In genomic region chr10:96770987-96771386, GRCh38 we compare ENCODE assay signal across 32 cellular contexts. TPM values are rescaled to one million over a fixed set of nuclear protein-coding genes. Genes with fewer than 3 reads are reported as not detected.
DNase-seq lines count a peak whose midpoint lies in the region; ATAC-seq, FAIRE-seq and TF ChIP-seq lines count a peak whose summit lies in the region.
"Had no signal": no experiment of that assay in that cellular context is flagged by ENCODE, and none has a peak within 500 bp of the region (broad histone marks: within the 10 kb centered on the region; RNA-seq: fewer than 3 reads in every experiment).

No MANE protein-coding gene starts in this region.

- no peaks in the 10 kb centered on the region for H3K79me2 ChIP-seq in GM12878 (ENCODE audit: control insufficient read depth, insufficient read depth, low read length)

- SMC1A ChIA-PET in GM12878 (lab: Charles Lee; ENCODE audit: uncharacterized antibody, unreplicated experiment) = interaction anchor here (0.9 to 1.3 kb wide), 2 partner anchors 13 to 254 kb away, joined by 3 to 6 read pairs; no protein-coding TSS in a partner anchor

- H2AFZ ChIP-seq in GM12878 (ENCODE audit: control insufficient read depth, low read depth, low read length) = no peak overlapping the region

- RAD21 ChIA-PET in GM12878 (lab: Charles Lee; ENCODE audit: unreplicated experiment) = interaction anchor here (1.0 to 1.3 kb wide), 2 partner anchors 54 to 266 kb away, joined by 3 read pairs; no protein-coding TSS in a partner anchor

- TF ChIP-seq RAD21 in GM12878 (IDR thresholded peaks at IDR 0.05; ENCODE audit: insufficient read depth, low read depth, low read length) = no peak

- peaks cover 6% of the 10 kb centered on the region for H3K9me3 ChIP-seq in GM12878 (replicated peaks; ENCODE audit: control insufficient read depth, insufficient read depth, low read length)
- H3K9me3 ChIP-seq: BE2C had no signal

- H4K20me1 ChIP-seq in GM12878 (ENCODE audit: control insufficient read depth, insufficient read depth) = no peaks in the 10 kb centered on the region
- H4K20me1 ChIP-seq: BLaER1 had no signal

- intact Hi-C loops in GM12878 (cut with micrococcal nuclease; ENCODE audit: unreplicated experiment) = no loop called here

- TF ChIP-seq CTCF in GM12878 (IDR thresholded peaks at IDR 0.05 in 2 of 3, conservative IDR thresholded peaks at IDR 0.05 in 1 of 3; ENCODE audit: control insufficient read depth in 2 of 3, extremely low read depth in 1 of 3, insufficient read depth in 1 of 3, low read depth in 3 of 3, low read length in 3 of 3) (no peak), GM10248 (IDR thresholded peaks at IDR 0.05; ENCODE audit: control extremely low read depth, extremely low read depth, low read depth, missing control alignments) (no peak)

- no TSS peak for BruUV-seq in GM12878 (replicated peaks; lab: Mats Ljungman, UMichigan)

- no peaks in the 10 kb centered on the region for H3K36me3 ChIP-seq in GM12878 (ENCODE audit: control insufficient read depth in 2 of 2, insufficient read depth in 2 of 2, low read length in 1 of 2)
- H3K36me3 ChIP-seq: BE2C had no signal

- ATAC-seq in HG02610 (IDR thresholded peaks at IDR 0.05; ENCODE audit: unreplicated experiment) (peak; percentile 46), GM12878 (no peak)
- ATAC-seq: A549; CD8-positive, alpha-beta T cell had no signal

- TF ChIP-seq EP300 in GM12878 (IDR thresholded peaks at IDR 0.05; ENCODE audit: borderline replicate concordance in 1 of 2, control insufficient read depth in 1 of 2, low read depth in 2 of 2, low read length in 2 of 2) = no peak

- in situ Hi-C loops in GM12878 (cut with MboI) = no loop called here

- no peaks in the 10 kb centered on the region for H3K4me1 ChIP-seq in GM12878 (ENCODE audit: control insufficient read depth, insufficient read depth, low read length)
- H3K4me1 ChIP-seq: A549, BE2C, Caco-2 had no signal

- WGBS in GM12878 (ENCODE audit: insufficient coverage, insufficient replicate concordance, low lambda C conversion rate, missing lambda C conversion rate) = 5% methylated on average over 1 of the region's 1 CpG

- POLR2A ChIA-PET in GM12878 (lab: Charles Lee) (interaction anchor here (0.7 kb wide), 1 partner anchor 451 kb away, joined by 3 read pairs; no protein-coding TSS in a partner anchor), GM10248 (lab: Yijun Ruan, JAX) (no interaction called here)

- no peak overlapping the region for H3K4me2 ChIP-seq in GM12878 (ENCODE audit: control insufficient read depth, insufficient read depth)
- H3K4me2 ChIP-seq: A549; BLaER1; BLaER1 treated with 17β-estradiol and CSF1 and Interleukin-3, amounts not matched to agents 10 nM and 100 nM had no signal

- no peak overlapping the region for H3K4me3 ChIP-seq in GM12878
- H3K4me3 ChIP-seq: A549; BLaER1; BLaER1 treated with 17β-estradiol and CSF1 and Interleukin-3, amounts not matched to agents 10 nM and 100 nM had no signal

- DNase-seq in GM12891 (ENCODE audit: insufficient read length, low spot score) (no peak), GM12878 (ENCODE audit: low read depth, low spot score) (no peak), DMS153 (lab: John Stamatoyannopoulos, UW) (no peak), KG1 (lab: John Stamatoyannopoulos, UW) (no peak), GM10248 (ENCODE audit: extremely low spot score) (no peak)
- DNase-seq: 8988T; ACHN; AML-193; BE2C; C1 segment of cervical spinal cord; Caco-2; Calu3; CD4-positive, alpha-beta memory T cell; CD4-positive, alpha-beta T cell; CD4-positive, CD25-positive, alpha-beta regulatory T cell; CD8-positive, alpha-beta memory T cell; CD8-positive, alpha-beta T cell; COR-L47; DMS 273 treated with DMSO at 0.1 percent for 48 hours; DMS53; DMS79; DMS79 treated with DMSO at 0.1 percent for 48 hours; DND-41; EL had no signal

- H3K9ac ChIP-seq in GM12878 (ENCODE audit: control insufficient read depth, insufficient read depth, low read length) = no peak overlapping the region
- H3K9ac ChIP-seq: BLaER1; BLaER1 treated with 17β-estradiol and CSF1 and Interleukin-3, amounts not matched to agents 10 nM and 100 nM had no signal

- TF ChIP-seq POLR2A in GM12891 (IDR thresholded peaks at IDR 0.05; ENCODE audit: low read depth, low read length) (no peak), GM12878 (IDR thresholded peaks at IDR 0.05; ENCODE audit: low read depth, low read length) (no peak)

- CTCF ChIA-PET in GM12878 (lab: Yijun Ruan, JAX) (interaction anchor here (0.9 to 1.3 kb wide), 4 partner anchors 56 to 130 kb away, joined by 3 to 7 read pairs (median 4); no protein-coding TSS in a partner anchor), GM10248 (lab: Yijun Ruan, JAX) (interaction anchor here (0.8 to 1.6 kb wide), 7 partner anchors 10 to 426 kb away, joined by 3 to 6 read pairs (median 3); no protein-coding TSS in a partner anchor)

- H3K27me3 ChIP-seq in GM12878 (replicated peaks in 1 of 2; ENCODE audit: control insufficient read depth in 2 of 2, insufficient read depth in 2 of 2, low read length in 1 of 2) = no peaks in the 10 kb centered on the region
- H3K27me3 ChIP-seq: BE2C; BLaER1; BLaER1 treated with 17β-estradiol and CSF1 and Interleukin-3, amounts not matched to agents 10 nM and 100 nM had no signal

- no peak overlapping the region for H3K27ac ChIP-seq in GM12878 (ENCODE audit: control insufficient read depth, insufficient read depth)
- H3K27ac ChIP-seq: 22Rv1; A549; BLaER1; BLaER1 treated with 17β-estradiol and CSF1 and Interleukin-3, amounts not matched to agents 10 nM and 100 nM; C4-2B had no signal

- peak; percentile 70 for FAIRE-seq in GM12891 (lab: Jason Lieb, UNC)
- FAIRE-seq in GM12878 (lab: Jason Lieb, UNC) = no peak
- FAIRE-seq: A204.1, A549, D721Med had no signal

TF ChIP-seq in GM12891, 5 proteins besides CTCF, POLR2A, EP300 and RAD21:
- TF ChIP-seq PAX5 (IDR thresholded peaks at IDR 0.05; ENCODE audit: insufficient read depth, low read length, severe bottlenecking) (no peak), SPI1 (IDR thresholded peaks at IDR 0.05; ENCODE audit: low read depth, low read length) (no peak), POLR2AphosphoS5 (IDR thresholded peaks at IDR 0.05; ENCODE audit: low read depth, low read length) (no peak), POU2F2 (IDR thresholded peaks at IDR 0.05; ENCODE audit: low read depth, low read length) (no peak), TAF1 (IDR thresholded peaks at IDR 0.05; ENCODE audit: low read depth, low read length) (no peak)

TF ChIP-seq in GM12878, 131 proteins besides CTCF, POLR2A, EP300 and RAD21 (continues in another document):
- TF ChIP-seq TAF1 (IDR thresholded peaks at IDR 0.05; ENCODE audit: borderline replicate concordance, low read depth, low read length) (no peak), PBX3 (IDR thresholded peaks at IDR 0.05; ENCODE audit: insufficient replicate concordance, low read depth, low read length) (no peak)

RNA-seq across cellular contexts. Expression of gene PIK3AP1, which starts 50.7 kb away (rescaled TPM):
- 73.5 TPM for polyA plus RNA-seq in GM12891 (2012; ENCODE audit: low read depth, missing spikeins)
- 528 and 572 TPM in 2 replicates for total RNA-seq in GM12878 (2013; cell fraction: nucleolus; rRNA removed)
- total RNA-seq in GM12878 (2014; rRNA removed) (151 and 167 TPM in 2 replicates), GM12878 (2014; rRNA removed; fragmentation: Illumina TruSeq; extraction: Trizol) (143 and 148 TPM in 2 replicates), GM12878 (2021) (137 and 142 TPM in 2 replicates)
- 51.5 TPM for polyA plus RNA-seq in GM12878 (2011; ENCODE audit: low read depth)
- polyA plus RNA-seq in GM12878 (2011; rRNA removed) (281 and 306 TPM in 2 replicates), GM12878 (2014; fragmentation: Illumina TruSeq; extraction: Trizol) (107 and 128 TPM in 2 replicates), GM12878 (2014; fragmentation: Nextera tagmentation; extraction: Ambion mirVana) (10 to 100 TPM; 26.2 to 37.0 TPM), GM12878 (2014; rRNA removed) (108 and 110 TPM in 2 replicates), GM12878 (2016; fragmentation: Nextera tagmentation; extraction: Ambion mirVana) (10 to 100 TPM; 92.4 to 93.7 TPM)
- polyA plus RNA-seq in GM12878 (2011; cell fraction: cytosol; rRNA removed) = 333 and 336 TPM in 2 replicates
- 200 and 264 TPM in 2 replicates for polyA plus RNA-seq in GM12878 (2011; cell fraction: nucleus; rRNA removed)
- 66.8 and 75.2 TPM in 2 replicates for polyA plus RNA-seq in GM12878 (2012)
- 802 and 813 TPM in 2 replicates for polyA minus RNA-seq in GM12878 (2011; rRNA and poly(A)+ RNA removed)
- polyA minus RNA-seq in GM12878 (2011; cell fraction: cytosol; rRNA and poly(A)+ RNA removed) = 162 and 192 TPM in 2 replicates
- polyA minus RNA-seq in GM12878 (2011; cell fraction: nucleus; rRNA and poly(A)+ RNA removed) = 171 and 266 TPM in 2 replicates
